20 cellular contexts compared by ENCODE assay signal in genomic region chr4:25506032-25506571, GRCh38.
A peak's percentile ranks its signal among the peaks of the same experiment; 100 is the strongest.
DNase-seq lines count a peak whose midpoint lies in the region; ATAC-seq, FAIRE-seq and TF ChIP-seq lines count a peak whose summit lies in the region.
"Had no signal": no experiment of that assay in that cellular context is flagged by ENCODE, and none has a peak within 500 bp of the region (broad histone marks: within the 10 kb centered on the region; RNA-seq: fewer than 3 reads in every experiment).

No MANE protein-coding gene starts in this region.

- peak overlapping the region; percentile 62 for H2BK15ac ChIP-seq in neuronal stem cell (ENCODE audit: low read length)

- H2BK12ac ChIP-seq in neuronal stem cell (ENCODE audit: low read length), result peak overlapping the region; percentile 63

- H3K27me3 ChIP-seq in bronchial epithelial cell (ENCODE audit: control insufficient read depth, insufficient read depth, low read length) (no peaks in the 10 kb centered on the region), neuronal stem cell (ENCODE audit: control insufficient read depth in 3 of 3, insufficient read depth in 3 of 3, low read depth in 1 of 3, low read length in 3 of 3) (no peaks in the 10 kb centered on the region), upper lobe of right lung (no peaks in the 10 kb centered on the region), spleen (replicated peaks in 1 of 7) (no peaks in the 10 kb centered on the region), SK-N-SH (ENCODE audit: insufficient read depth) (no peaks in the 10 kb centered on the region)

- no peak overlapping the region for H2BK5ac ChIP-seq in neuronal stem cell (ENCODE audit: low read length)

- H4K8ac ChIP-seq in neuronal stem cell (ENCODE audit: low read depth, low read length), result peak overlapping the region; percentile 48

- H3K9ac ChIP-seq in neuronal stem cell (ENCODE audit: low read depth, low read length, poor library complexity), result peak overlapping the region; percentile 50
- no peak overlapping the region for H3K9ac ChIP-seq in SK-N-SH
- H3K9ac ChIP-seq: GM23248 had no signal

- peak; percentile 86 for FAIRE-seq in bronchial epithelial cell (lab: Jason Lieb, UNC)
- FAIRE-seq: A204.1, GM12892, GM18507 had no signal

- TF ChIP-seq CTCF in bronchial epithelial cell (IDR thresholded peaks at IDR 0.05; ENCODE audit: insufficient read depth, low read length, severe bottlenecking) (no peak), upper lobe of right lung (IDR thresholded peaks at IDR 0.05) (no peak), spleen (IDR thresholded peaks at IDR 0.05 in 8 of 11, conservative IDR thresholded peaks at IDR 0.05 in 3 of 11) (no peak), SK-N-SH (IDR thresholded peaks at IDR 0.05) (no peak)

- peaks cover 4% of the 10 kb centered on the region for H3F3A ChIP-seq in SK-N-SH (replicated peaks; ENCODE audit: insufficient read depth)

- DNase-seq in bronchial epithelial cell (ENCODE audit: low read depth) (no peak), neuronal stem cell (ENCODE audit: low spot score) (no peak), upper lobe of right lung (no peak), spleen (no peak), GDM1 (lab: John Stamatoyannopoulos, UW) (no peak), SK-N-SH (no peak)
- DNase-seq: ACHN; BE2C; C1 segment of cervical spinal cord; CD4-positive, CD25-positive, alpha-beta regulatory T cell; CD8-positive, alpha-beta memory T cell; COR-L47; DMS 273 treated with DMSO at 0.1 percent for 48 hours; DMS53; DND-41; EL; GM23248 had no signal

- H3K27ac ChIP-seq in neuronal stem cell (replicated peaks; ENCODE audit: low read length) (no peak overlapping the region), upper lobe of right lung (no peak overlapping the region), spleen (no peak overlapping the region), SK-N-SH (ENCODE audit: low read depth in 2 of 2, low read length in 1 of 2) (no peak overlapping the region)
- H3K27ac ChIP-seq: GM23248 had no signal

- no peaks in the 10 kb centered on the region for H3K36me3 ChIP-seq in bronchial epithelial cell (ENCODE audit: control insufficient read depth, insufficient read depth, low read length)
- H3K36me3 ChIP-seq in neuronal stem cell (replicated peaks in 1 of 2; ENCODE audit: control insufficient read depth in 2 of 2, insufficient read depth in 2 of 2, low read length in 2 of 2), result no peaks in the 10 kb centered on the region
- no peaks in the 10 kb centered on the region for H3K36me3 ChIP-seq in upper lobe of right lung
- no peaks in the 10 kb centered on the region for H3K36me3 ChIP-seq in spleen
- no peaks in the 10 kb centered on the region for H3K36me3 ChIP-seq in SK-N-SH (replicated peaks in 1 of 2; ENCODE audit: control insufficient read depth in 1 of 2, insufficient read depth in 2 of 2, low read length in 1 of 2)
- H3K36me3 ChIP-seq: BE2C had no signal

- TF ChIP-seq RAD21 in SK-N-SH (IDR thresholded peaks at IDR 0.05; ENCODE audit: low read length), result no peak

- H3K23ac ChIP-seq in neuronal stem cell (ENCODE audit: low read depth, low read length, poor library complexity), result peak overlapping the region; percentile 44

- no peak overlapping the region for H2AFZ ChIP-seq in neuronal stem cell (ENCODE audit: low read length)
- no peak overlapping the region for H2AFZ ChIP-seq in SK-N-SH (ENCODE audit: low read depth)
- H2AFZ ChIP-seq: GM23248 had no signal

- peak overlapping the region; percentile 47 for H3K14ac ChIP-seq in neuronal stem cell (ENCODE audit: low read length)

- no peaks in the 10 kb centered on the region for H3K9me2 ChIP-seq in SK-N-SH

- peak overlapping the region; percentile 2 for H3K4ac ChIP-seq in neuronal stem cell (ENCODE audit: low read length)

- POLR2A ChIA-PET in SK-N-SH (lab: Yijun Ruan, JAX), result no interaction called here

- ATAC-seq in upper lobe of right lung, result peak; percentile 19

- no peak overlapping the region for H3K4me2 ChIP-seq in neuronal stem cell (ENCODE audit: insufficient read depth, low read length, poor library complexity, severe bottlenecking)
- no peak overlapping the region for H3K4me2 ChIP-seq in SK-N-SH

- H4K20me1 ChIP-seq in SK-N-SH (ENCODE audit: insufficient read depth), result no peaks in the 10 kb centered on the region

- no peak for TF ChIP-seq EP300 in SK-N-SH (IDR thresholded peaks at IDR 0.05; ENCODE audit: borderline replicate concordance in 1 of 2, low read depth in 1 of 2, low read length in 1 of 2)

- TF ChIP-seq POLR2A in spleen (IDR thresholded peaks at IDR 0.05), result no peak

- no peaks in the 10 kb centered on the region for H3K79me1 ChIP-seq in neuronal stem cell (ENCODE audit: low read depth, low read length)

- H2BK120ac ChIP-seq in neuronal stem cell (ENCODE audit: low read depth, low read length), result no peak overlapping the region

- CTCF ChIA-PET in SK-N-SH (lab: Yijun Ruan, JAX), result no interaction called here

- peak overlapping the region; percentile 68 for H2AK5ac ChIP-seq in neuronal stem cell (ENCODE audit: low read depth, low read length)

- no CpG with 5 or more reads among the region's 39 CpGs for WGBS in neuronal stem cell (ENCODE audit: extremely low coverage in 2 of 2, insufficient read length in 2 of 2, insufficient replicate concordance in 1 of 2), 2 donors
- WGBS in spleen, 5 donors, result 93 to 98% (median 97%) methylated on average over 19 to 39 of the region's 39 CpGs
- WGBS in SK-N-SH (ENCODE audit: low lambda C conversion rate), result 86% methylated on average over 13 of the region's 39 CpGs

- H3K18ac ChIP-seq in neuronal stem cell (ENCODE audit: low read length), result peak overlapping the region; percentile 76

- H3K79me2 ChIP-seq in SK-N-SH (ENCODE audit: insufficient read depth), result no peaks in the 10 kb centered on the region

- intact Hi-C loops in upper lobe of right lung (cut with DNase I), result no loop called here
- intact Hi-C loops in spleen (cut with DNase I; ENCODE audit: low total_unique reads), result no loop called here

- H3K4me1 ChIP-seq in neuronal stem cell (ENCODE audit: control insufficient read depth in 2 of 2, insufficient read depth in 1 of 2, low read depth in 1 of 2, low read length in 2 of 2) (no peaks in the 10 kb centered on the region), upper lobe of right lung (no peaks in the 10 kb centered on the region), spleen (no peaks in the 10 kb centered on the region), SK-N-SH (ENCODE audit: control insufficient read depth in 1 of 2, insufficient read depth in 2 of 2, low read depth in 1 of 2, low read length in 1 of 2) (no peaks in the 10 kb centered on the region; a peak in 1 of 4 replicates)
- H3K4me1 ChIP-seq: BE2C had no signal

- H4K91ac ChIP-seq in neuronal stem cell (ENCODE audit: low read depth, low read length, poor library complexity), result peak overlapping the region; percentile 7

- H3K9me3 ChIP-seq in neuronal stem cell (replicated peaks in 1 of 2; ENCODE audit: control insufficient read depth in 2 of 2, insufficient read depth in 1 of 2, low read depth in 1 of 2, low read length in 2 of 2) (peaks cover 0 to 3% of the 10 kb centered on the region in 2 donors), upper lobe of right lung (no peaks in the 10 kb centered on the region), spleen (peaks cover 0 to 13% (median 0%) of the 10 kb centered on the region in 8 donors), SK-N-SH (no peaks in the 10 kb centered on the region)
- H3K9me3 ChIP-seq: BE2C had no signal

- H3K4me3 ChIP-seq in bronchial epithelial cell (ENCODE audit: low read depth, low read length), result no peak overlapping the region
- H3K4me3 ChIP-seq in neuronal stem cell (ENCODE audit: low read length in 2 of 2), result no peak overlapping the region
- H3K4me3 ChIP-seq in upper lobe of right lung, result no peak overlapping the region
- no peak overlapping the region for H3K4me3 ChIP-seq in spleen
- no peak overlapping the region for H3K4me3 ChIP-seq in SK-N-SH (ENCODE audit: low read depth in 2 of 2, low read length in 1 of 2)
- H3K4me3 ChIP-seq: GM23248 had no signal

TF ChIP-seq in SK-N-SH, 30 proteins besides CTCF, POLR2A, EP300 and RAD21 (continues in another document):
- TF ChIP-seq FOXM1 (IDR thresholded peaks at IDR 0.05; ENCODE audit: low read depth) (no peak), RXRA (IDR thresholded peaks at IDR 0.05; ENCODE audit: borderline replicate concordance, low read depth) (no peak), USF1 (IDR thresholded peaks at IDR 0.05; ENCODE audit: borderline replicate concordance, low read depth) (no peak), ELF1 (IDR thresholded peaks at IDR 0.05) (no peak), ZBTB33 (IDR thresholded peaks at IDR 0.05; ENCODE audit: borderline replicate concordance, low read depth) (no peak), JUND (IDR thresholded peaks at IDR 0.05) (no peak), EZH2phosphoT487 (IDR thresholded peaks at IDR 0.05; ENCODE audit: borderline replicate concordance, low read depth) (no peak), SMC3 (IDR thresholded peaks at IDR 0.05; ENCODE audit: low read depth, low read length) (no peak), USF2 (IDR thresholded peaks at IDR 0.05; ENCODE audit: borderline replicate concordance, low read depth, low read length) (no peak)
